In genomic region chr17:76385892-76386786, GRCh38 we compare ENCODE assay signal across 8 cellular contexts. TPM values are rescaled to one million over a fixed set of nuclear protein-coding genes. Genes with fewer than 3 reads are reported as not detected.
DNase-seq lines count a peak whose midpoint lies in the region; ATAC-seq and TF ChIP-seq lines count a peak whose summit lies in the region.

No MANE protein-coding gene starts in this region.

- 4 to 46% methylated on average over 4 to 10 of the region's 52 CpGs for WGBS in esophagus squamous epithelium, 2 donors

- BruUV-seq in Panc1 (replicated peaks; lab: Mats Ljungman, UMichigan) = TSS peak; percentile 78

- ATAC-seq in CD4-positive, alpha-beta T cell (ENCODE audit: poor library complexity) = peak; percentile 65
- ATAC-seq in Panc1 (peak; percentile 47), HG02938 (IDR thresholded peaks at IDR 0.05; ENCODE audit: unreplicated experiment) (no peak)

- TF ChIP-seq POLR2A in esophagus squamous epithelium (IDR thresholded peaks at IDR 0.05) = no peak

- no peak for TF ChIP-seq RAD21 in neural cell (conservative IDR thresholded peaks at IDR 0.05)

- no peak overlapping the region for H3K27ac ChIP-seq in CD4-positive, alpha-beta T cell (ENCODE audit: low read depth, low read length)
- no peak overlapping the region; the same call in 1 of the 2 replicates for H3K27ac ChIP-seq in Panc1 (ENCODE audit: low read length)
- H3K27ac ChIP-seq in esophagus squamous epithelium = peak overlapping the region; percentile 84 to 92 (median 88)
- no peak overlapping the region for H3K27ac ChIP-seq in neural cell (ENCODE audit: low read length)
- H3K27ac ChIP-seq in subcutaneous abdominal adipose tissue (ENCODE audit: low read depth, low read length) = no peak overlapping the region

- H3K9me3 Mint-ChIP-seq in CD4-positive, alpha-beta T cell = no peaks in the 10 kb centered on the region
- no peaks in the 10 kb centered on the region for H3K9me3 Mint-ChIP-seq in activated T-cell treated with anti-CD3 and anti-CD28 coated beads, Interleukin-2, amount 50 U/mL, for 24 hours

- H3K36me3 ChIP-seq in Panc1 (ENCODE audit: control insufficient read depth, insufficient read depth, low read length) (no peaks in the 10 kb centered on the region), esophagus squamous epithelium (peaks cover 2 to 37% (median 4%) of the 10 kb centered on the region in 3 donors), neural cell (ENCODE audit: insufficient read depth, low read length) (peaks cover 5% of the 10 kb centered on the region), subcutaneous abdominal adipose tissue (ENCODE audit: control insufficient read depth in 5 of 5, insufficient read depth in 5 of 5, low read length in 5 of 5) (peaks cover 0 to 13% (median 9%) of the 10 kb centered on the region in 5 donors)

- H3K4me1 Mint-ChIP-seq in CD4-positive, alpha-beta T cell (ENCODE audit: low read depth) = peaks cover 6% of the 10 kb centered on the region
- peaks cover 20% of the 10 kb centered on the region for H3K4me1 Mint-ChIP-seq in activated T-cell treated with anti-CD3 and anti-CD28 coated beads, Interleukin-2, amount 50 U/mL, for 24 hours (ENCODE audit: low read depth)

- H3F3A ChIP-seq in neural cell (ENCODE audit: insufficient read depth, low read length, poor library complexity, severe bottlenecking) = no peaks in the 10 kb centered on the region

- H3K9me3 ChIP-seq in CD4-positive, alpha-beta T cell (ENCODE audit: control insufficient read depth, low read length) = no peaks in the 10 kb centered on the region
- no peaks in the 10 kb centered on the region for H3K9me3 ChIP-seq in Panc1 (ENCODE audit: control insufficient read depth, insufficient read depth, low read depth, low read length)
- H3K9me3 ChIP-seq in esophagus squamous epithelium = no peaks in the 10 kb centered on the region
- H3K9me3 ChIP-seq in neural cell (ENCODE audit: low read length) = no peaks in the 10 kb centered on the region
- H3K9me3 ChIP-seq in subcutaneous abdominal adipose tissue (ENCODE audit: control insufficient read depth in 5 of 5, low read length in 5 of 5) = no peaks in the 10 kb centered on the region

- POLR2A ChIA-PET in CD4-positive, alpha-beta T cell (lab: Charles Lee) = interaction anchor here (0.9 to 4.8 kb wide), 3 partner anchors 12 to 99 kb away, joined by 3 to 37 read pairs (median 7); partner anchors contain the start of gene PRPSAP1
- POLR2A ChIA-PET in Panc1 (lab: Charles Lee) = interaction anchor here (0.5 to 0.7 kb wide), 2 partner anchors 16 to 49 kb away, joined by 3 to 5 read pairs; no protein-coding TSS in a partner anchor

- peak; percentile 94 for TF ChIP-seq CTCF in CD4-positive, alpha-beta T cell (IDR thresholded peaks at IDR 0.05)
- TF ChIP-seq CTCF in Panc1 (IDR thresholded peaks at IDR 0.05) (peak; percentile 97), esophagus squamous epithelium (IDR thresholded peaks at IDR 0.05) (peak; percentile 81 to 94 (median 90)), neural cell (IDR thresholded peaks at IDR 0.05; ENCODE audit: poor library complexity, severe bottlenecking) (peak; percentile 62)

- peaks cover 4% of the 10 kb centered on the region for H3K27me3 Mint-ChIP-seq in CD4-positive, alpha-beta T cell
- H3K27me3 Mint-ChIP-seq in activated T-cell treated with anti-CD3 and anti-CD28 coated beads, Interleukin-2, amount 50 U/mL, for 24 hours = no peaks in the 10 kb centered on the region

- H3K36me3 Mint-ChIP-seq in CD4-positive, alpha-beta T cell (ENCODE audit: low read depth) = peaks cover 13% of the 10 kb centered on the region
- peaks cover 35% of the 10 kb centered on the region for H3K36me3 Mint-ChIP-seq in activated T-cell treated with anti-CD3 and anti-CD28 coated beads, Interleukin-2, amount 50 U/mL, for 24 hours (ENCODE audit: low read depth)

- CTCF ChIA-PET in CD4-positive, alpha-beta T cell (lab: Charles Lee) = interaction anchor here (0.5 to 3.6 kb wide), 7 partner anchors 10 to 121 kb away, joined by 3 to 31 read pairs (median 4); partner anchors contain the start of genes PRPSAP1 and UBALD2
- CTCF ChIA-PET in Panc1 (lab: Charles Lee) = interaction anchor here (0.5 to 3.4 kb wide), 8 partner anchors 10 to 124 kb away, joined by 3 to 25 read pairs (median 6); no protein-coding TSS in a partner anchor

- H3K27ac Mint-ChIP-seq in CD4-positive, alpha-beta T cell = no peak overlapping the region
- no peak overlapping the region for H3K27ac Mint-ChIP-seq in activated T-cell treated with anti-CD3 and anti-CD28 coated beads, Interleukin-2, amount 50 U/mL, for 24 hours

- H3K4me1 ChIP-seq in Panc1 (ENCODE audit: control insufficient read depth, insufficient read depth, low read length) (peaks cover 13% of the 10 kb centered on the region; the same call in 1 of the 2 replicates), esophagus squamous epithelium (peaks cover 23 to 62% (median 28%) of the 10 kb centered on the region in 3 donors), subcutaneous abdominal adipose tissue (ENCODE audit: control insufficient read depth in 5 of 5, insufficient read depth in 5 of 5, low read length in 5 of 5) (peaks cover 5 to 60% (median 40%) of the 10 kb centered on the region in 5 donors)

- peaks cover 4% of the 10 kb centered on the region for H3K27me3 ChIP-seq in CD4-positive, alpha-beta T cell (ENCODE audit: control insufficient read depth, insufficient read depth, low read length)
- no peaks in the 10 kb centered on the region for H3K27me3 ChIP-seq in Panc1 (ENCODE audit: control insufficient read depth, insufficient read depth, low read length)
- peaks cover 0 to 19% (median 0%) of the 10 kb centered on the region in 4 donors for H3K27me3 ChIP-seq in esophagus squamous epithelium
- H3K27me3 ChIP-seq in neural cell (ENCODE audit: insufficient read depth, low read depth, low read length) = peaks cover 40% of the 10 kb centered on the region
- H3K27me3 ChIP-seq in subcutaneous abdominal adipose tissue (ENCODE audit: control insufficient read depth in 5 of 5, insufficient read depth in 4 of 5, low read length in 5 of 5) = peaks cover 0 to 15% (median 0%) of the 10 kb centered on the region in 5 donors

- H4K20me1 ChIP-seq in neural cell (ENCODE audit: insufficient read depth) = no peaks in the 10 kb centered on the region

- no peak overlapping the region for H3K9ac ChIP-seq in neural cell (ENCODE audit: low read length)
- peak overlapping the region in 4 of 5 donors; percentile 6 to 69 (median 60) for H3K9ac ChIP-seq in subcutaneous abdominal adipose tissue (ENCODE audit: low read length in 5 of 5)

- intact Hi-C loops in CD4-positive, alpha-beta T cell (cut with DNase I, micrococcal nuclease) = loop anchor here (2.0 to 10.0 kb wide), 3 partner anchors 33 to 401 kb away; partner anchors contain the start of gene PRPSAP1 (in 2 of the 2)
- intact Hi-C loops in Panc1 (cut with micrococcal nuclease; ENCODE audit: unreplicated experiment) (no loop called here), esophagus squamous epithelium (cut with DNase I) (no loop called here)

- in situ Hi-C loops in Panc1 (cut with HindIII; ENCODE audit: low pct_unique_long_range_greater_than_20kb, low sequenced_read_pairs) = no loop called here

- H3K79me2 ChIP-seq in neural cell (replicated peaks; ENCODE audit: insufficient read depth, low read length) = no peaks in the 10 kb centered on the region

- H3K4me2 ChIP-seq in neural cell (ENCODE audit: low read length) = no peak overlapping the region

- H3K4me3 ChIP-seq in Panc1 (ENCODE audit: low read depth in 2 of 2, low read length in 2 of 2) (peak overlapping the region; percentile 59), esophagus squamous epithelium (peak overlapping the region; percentile 60 to 87 (median 66)), neural cell (ENCODE audit: low read length) (no peak overlapping the region), subcutaneous abdominal adipose tissue (ENCODE audit: low read depth in 1 of 5, low read length in 5 of 5) (peak overlapping the region in 4 of 5 donors; percentile 65 to 77 (median 75))

- peak; percentile 73 to 87 (median 78) for DNase-seq in CD4-positive, alpha-beta T cell
- DNase-seq in HS-27A (ENCODE audit: low read depth) (peak; percentile 50), Panc1 (ENCODE audit: low read depth, low spot score) (no peak), esophagus squamous epithelium (lab: John Stamatoyannopoulos, UW) (no peak)
- peak; percentile 88 for DNase-seq in activated T-cell treated with anti-CD3 and anti-CD28 coated beads, Interleukin-2, amount 50 U/mL, for 24 hours

- H3K4me3 Mint-ChIP-seq in CD4-positive, alpha-beta T cell = peak overlapping the region; percentile 66
- H3K4me3 Mint-ChIP-seq in activated T-cell treated with anti-CD3 and anti-CD28 coated beads, Interleukin-2, amount 50 U/mL, for 24 hours = peak overlapping the region; percentile 69

- H2AFZ ChIP-seq in neural cell (ENCODE audit: low read depth, low read length) = no peak overlapping the region

- no peaks in the 10 kb centered on the region for H3K9me2 ChIP-seq in neural cell (ENCODE audit: insufficient read depth, low read length)

- no peak for TF ChIP-seq EP300 in neural cell (conservative IDR thresholded peaks at IDR 0.05; ENCODE audit: poor library complexity, severe bottlenecking)

RNA-seq across cellular contexts. Expression of gene SPHK1, which starts 1.7 kb away (rescaled TPM):
- 1 to 10 TPM in 1 of 2 experiments, under 1 TPM in 1; 0.45 to 1.1 TPM for total RNA-seq in CD4-positive, alpha-beta T cell
- 18.2 TPM for total RNA-seq in Panc1 (2021; ENCODE audit: unreplicated experiment)
- 17.7 TPM for polyA plus RNA-seq in Panc1 (2012; ENCODE audit: insufficient read length)
- total RNA-seq in esophagus squamous epithelium = 10 to 100 TPM; 17.0 to 37.0 (median 22.8) TPM
- 2.4 and 2.7 TPM in 2 replicates for polyA plus RNA-seq in neural cell
- 1.9 and 2.1 TPM in 2 replicates for polyA minus RNA-seq in neural cell

RNA-seq across cellular contexts. Expression of gene PRPSAP1, which starts 32.4 kb away (rescaled TPM):
- total RNA-seq in CD4-positive, alpha-beta T cell = 10 to 100 TPM; 10.8 to 12.1 TPM
- total RNA-seq in Panc1 (2021; ENCODE audit: unreplicated experiment) = 99.6 TPM
- polyA plus RNA-seq in Panc1 (2012; ENCODE audit: insufficient read length) = 92.9 TPM
- total RNA-seq in esophagus squamous epithelium = 10 to 100 TPM; 36.0 to 68.6 (median 49.5) TPM
- polyA plus RNA-seq in neural cell = 73.8 and 88.0 TPM in 2 replicates
- polyA minus RNA-seq in neural cell = 79.0 and 82.5 TPM in 2 replicates

Comparison
In these comparisons a context has a peak if more than half of its experiments do, and no peak if none do; other contexts are left out.
1. DNase-seq: peak in CD4-positive, alpha-beta T cell (10 of 10), HS-27A (single experiment) and activated T-cell treated with anti-CD3 and anti-CD28 coated beads, Interleukin-2, amount 50 U/mL, for 24 hours (single experiment); none in Panc1 (single experiment) and esophagus squamous epithelium (single experiment).
2. H3K27ac ChIP-seq: peak in esophagus squamous epithelium (4 of 4); none in CD4-positive, alpha-beta T cell (single experiment), Panc1 (single experiment), neural cell (single experiment) and subcutaneous abdominal adipose tissue (single experiment).
3. intact Hi-C loops: an anchor here in CD4-positive, alpha-beta T cell (2.0 to 10.0 kb wide); none called in Panc1 and esophagus squamous epithelium.
4. Peak in every context shown above with its lines, with median percentiles within 50 percentile points of each other: CTCF ChIP-seq.